Comparison of ENCODE assay signal across 8 cellular contexts in the genomic region with DNA sequence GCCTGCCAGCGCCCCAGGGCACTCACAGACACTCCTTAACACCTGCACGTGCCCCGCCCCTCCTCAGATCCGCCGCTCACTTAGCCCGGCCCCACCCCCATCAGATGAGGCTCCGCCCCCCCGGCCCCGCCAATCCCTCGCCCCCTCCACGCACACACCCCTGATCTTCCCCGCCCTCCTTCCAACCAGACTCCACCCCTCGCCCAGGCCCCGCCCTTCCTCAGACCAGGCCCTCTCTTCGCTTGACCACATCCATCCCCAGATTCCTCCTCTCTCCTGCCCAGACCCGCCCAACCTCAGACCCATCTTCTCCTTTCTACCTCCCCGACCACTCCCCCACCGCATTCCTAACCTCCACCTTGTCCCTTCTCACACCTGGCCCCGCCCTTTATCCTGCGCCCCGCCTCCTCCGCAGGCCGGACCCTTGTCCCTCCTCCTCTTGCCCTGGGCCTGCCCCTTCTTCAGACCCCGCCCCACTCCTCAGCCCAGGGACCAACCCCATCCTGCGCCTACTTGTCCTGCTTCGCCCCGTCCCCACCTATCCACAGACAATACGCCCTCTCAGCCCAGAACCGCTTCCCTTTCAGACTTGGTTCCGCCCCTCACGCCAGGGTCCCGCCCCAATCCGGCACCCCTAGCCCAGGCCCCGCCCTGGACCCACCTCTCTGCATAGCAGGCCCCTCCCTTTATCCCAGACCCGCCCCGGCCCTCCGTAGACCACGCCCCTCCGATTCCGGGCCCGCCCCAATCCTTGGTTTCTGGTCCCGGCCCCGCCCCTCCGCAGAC. TPM values are rescaled to one million over a fixed set of nuclear protein-coding genes. Genes with fewer than 3 reads are reported as not detected.
A peak's percentile ranks its signal among the peaks of the same experiment; 100 is the strongest.
DNase-seq lines count a peak whose midpoint lies in the region; ATAC-seq and TF ChIP-seq lines count a peak whose summit lies in the region.

No MANE protein-coding gene starts in this region.

- H3K27me3 ChIP-seq in HAP-1 (ENCODE audit: low read depth) (no peaks in the 10 kb centered on the region), MG63 (no peaks in the 10 kb centered on the region), foreskin keratinocyte (no peaks in the 10 kb centered on the region)

- in situ Hi-C loops in HAP-1 (cut with MboI; ENCODE audit: low sequenced_read_pairs) = no loop called here

- H3K4me3 ChIP-seq in HAP-1 (peak overlapping the region; percentile 90), MG63 (peak overlapping the region; percentile 89)

- H3K36me3 ChIP-seq in HAP-1 (replicated peaks) (no peaks in the 10 kb centered on the region), MG63 (no peaks in the 10 kb centered on the region)

- no peaks in the 10 kb centered on the region for H3K9me3 Mint-ChIP-seq in neural crest cell
- H3K9me3 Mint-ChIP-seq in stimulated activated naive CD8-positive, alpha-beta T cell treated with anti-CD3 and anti-CD28 coated beads, Interleukin-15, amount 100 ng/mL, for 72 hours = no peaks in the 10 kb centered on the region

- ATAC-seq in foreskin keratinocyte = peak; percentile 89
- ATAC-seq in stimulated activated naive CD8-positive, alpha-beta T cell treated with anti-CD3 and anti-CD28 coated beads, Interleukin-15, amount 100 ng/mL, for 72 hours = peak; percentile 94

- H3K27ac ChIP-seq in foreskin keratinocyte = no peak overlapping the region

- H3K36me3 Mint-ChIP-seq in neural crest cell (ENCODE audit: low read depth) = no peaks in the 10 kb centered on the region

- H3K4me1 Mint-ChIP-seq in neural crest cell = peaks cover 21% of the 10 kb centered on the region
- H3K4me1 Mint-ChIP-seq in stimulated activated naive CD8-positive, alpha-beta T cell treated with anti-CD3 and anti-CD28 coated beads, Interleukin-15, amount 100 ng/mL, for 72 hours = peaks cover 34% of the 10 kb centered on the region

- H3K27me3 Mint-ChIP-seq in neural crest cell (ENCODE audit: low read depth) = no peaks in the 10 kb centered on the region
- peaks cover 8% of the 10 kb centered on the region for H3K27me3 Mint-ChIP-seq in stimulated activated naive CD8-positive, alpha-beta T cell treated with anti-CD3 and anti-CD28 coated beads, Interleukin-15, amount 100 ng/mL, for 72 hours

- H3K27ac Mint-ChIP-seq in neural crest cell (ENCODE audit: unreplicated experiment) = no peak overlapping the region
- peak overlapping the region; percentile 94 to 97 for H3K27ac Mint-ChIP-seq in stimulated activated naive CD8-positive, alpha-beta T cell treated with anti-CD3 and anti-CD28 coated beads, Interleukin-15, amount 100 ng/mL, for 72 hours

- H3K4me3 Mint-ChIP-seq in neural crest cell = peak overlapping the region; percentile 97
- H3K4me3 Mint-ChIP-seq in stimulated activated naive CD8-positive, alpha-beta T cell treated with anti-CD3 and anti-CD28 coated beads, Interleukin-15, amount 100 ng/mL, for 72 hours = peak overlapping the region; percentile 93 to 96

- H3K4me1 ChIP-seq in HAP-1 = peaks cover 9% of the 10 kb centered on the region
- no peaks in the 10 kb centered on the region for H3K4me1 ChIP-seq in foreskin keratinocyte

- DNase-seq in EL (peak; percentile 96), HAP-1 (ENCODE audit: low spot score in 2 of 2) (peak; percentile 94 to 99), MG63 (peak; percentile 96), SIG-M5 (lab: John Stamatoyannopoulos, UW) (peak; percentile 83), activated gamma-delta T cell treated with Interleukin-2 at 50 U/mL for 16 hours (peak; percentile 99), foreskin keratinocyte (peak; percentile 93 to 97), neural crest cell (ENCODE audit: low read depth, low spot score) (peak; percentile 99)
- DNase-seq in stimulated activated naive CD8-positive, alpha-beta T cell treated with anti-CD3 and anti-CD28 coated beads, Interleukin-15, amount 100 ng/mL, for 72 hours = peak; percentile 98 to 100

- no peak for TF ChIP-seq CTCF in foreskin keratinocyte (conservative IDR thresholded peaks at IDR 0.05)
- TF ChIP-seq CTCF in neural crest cell (conservative IDR thresholded peaks at IDR 0.05) = no peak

- H3K9me3 ChIP-seq in HAP-1 (no peaks in the 10 kb centered on the region), MG63 (no peaks in the 10 kb centered on the region; the same call in 1 of the 2 replicates)

RNA-seq across cellular contexts. Expression of gene KLHL26, which starts 0.5 kb away (rescaled TPM):
- total RNA-seq in MG63 (2014; rRNA removed; shearing (Covaris generic); ENCODE audit: low replicate concordance) = 1.9 and 8.6 TPM in 2 replicates
- total RNA-seq in foreskin keratinocyte = 2.4 and 2.8 TPM in 2 replicates
- polyA plus RNA-seq in foreskin keratinocyte = 1.5 and 1.8 TPM in 2 replicates
- 11.1 and 12.3 TPM in 2 replicates for total RNA-seq in neural crest cell

RNA-seq across cellular contexts. Expression of gene TMEM59L, which starts 23.7 kb away (rescaled TPM):
- 0.36 TPM in 1 of 2 replicates, not detected in the other for total RNA-seq in MG63 (2014; rRNA removed; shearing (Covaris generic); ENCODE audit: low replicate concordance)
- not detected in 2 replicates for total RNA-seq in foreskin keratinocyte
- polyA plus RNA-seq in foreskin keratinocyte = not detected in 2 replicates
- 6.4 and 6.5 TPM in 2 replicates for total RNA-seq in neural crest cell

RNA-seq across cellular contexts. Expression of gene CRLF1, which starts 29.8 kb away (rescaled TPM):
- 6.6 and 16.9 TPM in 2 replicates for total RNA-seq in MG63 (2014; rRNA removed; shearing (Covaris generic); ENCODE audit: low replicate concordance)
- total RNA-seq in foreskin keratinocyte (0.37 and 0.60 TPM in 2 replicates), neural crest cell (0.68 and 1.5 TPM in 2 replicates)
- polyA plus RNA-seq in foreskin keratinocyte = 0.13 and 0.20 TPM in 2 replicates

RNA-seq across cellular contexts. Expression of gene CRTC1, which starts 47.1 kb away (rescaled TPM):
- 2.4 and 3.6 TPM in 2 replicates for total RNA-seq in MG63 (2014; rRNA removed; shearing (Covaris generic); ENCODE audit: low replicate concordance)
- total RNA-seq in foreskin keratinocyte (1.7 and 1.9 TPM in 2 replicates), neural crest cell (24.1 and 25.2 TPM in 2 replicates)
- polyA plus RNA-seq in foreskin keratinocyte = 2.9 and 3.5 TPM in 2 replicates

RNA-seq across cellular contexts. Expression of gene REX1BD, which starts 47.8 kb away (rescaled TPM):
- total RNA-seq in MG63 (2014; rRNA removed; shearing (Covaris generic); ENCODE audit: low replicate concordance) = 127 and 179 TPM in 2 replicates
- total RNA-seq in foreskin keratinocyte (69.5 and 69.8 TPM in 2 replicates), neural crest cell (71.8 and 71.9 TPM in 2 replicates)
- 84.5 and 88.3 TPM in 2 replicates for polyA plus RNA-seq in foreskin keratinocyte
